In the genomic region with DNA sequence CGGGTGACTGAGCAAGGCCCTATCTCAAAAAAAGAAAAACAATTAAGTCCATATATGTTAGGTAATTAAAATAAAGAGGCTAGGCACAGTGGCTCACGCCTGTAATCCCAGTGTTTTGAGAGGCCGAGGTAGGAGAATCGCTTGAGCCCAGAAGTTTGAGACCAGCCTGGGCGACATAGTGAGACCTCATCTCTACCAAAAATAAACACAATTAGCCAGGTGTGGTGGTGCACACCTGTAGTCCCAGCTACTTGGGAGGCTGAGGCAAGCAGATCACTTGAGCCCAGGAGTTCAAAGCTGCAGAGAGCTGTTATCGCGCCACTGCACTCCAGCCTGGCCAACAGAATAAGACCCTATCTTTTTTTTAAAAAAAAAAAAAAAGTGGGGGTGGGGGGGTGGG, we compare ENCODE assay signal across 8 cellular contexts.
"Had no signal": no experiment of that assay in that cellular context is flagged by ENCODE, and none has a peak within 500 bp of the region (broad histone marks: within the 10 kb centered on the region; RNA-seq: fewer than 3 reads in every experiment).

No MANE protein-coding gene starts in this region.

- H3K9me3 Mint-ChIP-seq: GM23338, H9 had no signal

- ATAC-seq: GM23338 had no signal

- H3K4me2 ChIP-seq: GM23338 had no signal

- H3K27ac Mint-ChIP-seq: GM23338, H9 had no signal

- H3K4me3 Mint-ChIP-seq: GM23338, H9 had no signal

- FAIRE-seq: H1, H54, HTR-8/SVneo had no signal

- H2AFZ ChIP-seq: GM23338 had no signal

- H3K4me3 ChIP-seq: GM23338 had no signal

- DNase-seq: H9, HCEC 1CT, IMR-90, KG1 had no signal
